In genomic region chr10:50403074-50403473, GRCh38 we compare ENCODE assay signal across 16 cellular contexts.
DNase-seq lines count a peak whose midpoint lies in the region; ATAC-seq, FAIRE-seq and TF ChIP-seq lines count a peak whose summit lies in the region.
"Had no signal": no experiment of that assay in that cellular context is flagged by ENCODE, and none has a peak within 500 bp of the region (broad histone marks: within the 10 kb centered on the region; RNA-seq: fewer than 3 reads in every experiment).

No MANE protein-coding gene starts in this region.

- no peak for TF ChIP-seq RAD21 in A549 (conservative IDR thresholded peaks at IDR 0.05 in 1 of 2, IDR thresholded peaks at IDR 0.05 in 1 of 2)

- TF ChIP-seq CTCF in A549 (IDR thresholded peaks at IDR 0.05), result no peak
- no peak for TF ChIP-seq CTCF in PC-3 (conservative IDR thresholded peaks at IDR 0.05; ENCODE audit: low read depth, low read length)
- no peak for TF ChIP-seq CTCF in bronchial epithelial cell (IDR thresholded peaks at IDR 0.05; ENCODE audit: insufficient read depth, low read length, severe bottlenecking)

- no peak for TF ChIP-seq POLR2A in A549 (IDR thresholded peaks at IDR 0.05; ENCODE audit: low read length)

- H3K9ac ChIP-seq in PC-3 (ENCODE audit: low read length), result peak overlapping the region; percentile 16; the same call in 1 of the 2 replicates
- H3K9ac ChIP-seq: BLaER1 had no signal

- 45% methylated on average over 6 of the region's 6 CpGs for WGBS in A549 (ENCODE audit: missing lambda C conversion rate)

- no peaks in the 10 kb centered on the region for H3K9me2 ChIP-seq in PC-3 (replicated peaks; ENCODE audit: low read length)

- DNase-seq in A549 (ENCODE audit: low read depth in 1 of 2, low spot score in 1 of 2) (no peak), PC-3 (peak; percentile 63), bronchial epithelial cell (ENCODE audit: low read depth) (peak; percentile 34), left colon (no peak), NCI-H128 (lab: John Stamatoyannopoulos, UW; ENCODE audit: unreplicated experiment) (no peak), NCI-H1048 (lab: John Stamatoyannopoulos, UW) (no peak)
- DNase-seq in activated effector memory CD4-positive, alpha-beta T cell treated with anti-CD3 and anti-CD28 coated beads, Interleukin-2, amount 50 U/mL, for 16 hours, result no peak
- DNase-seq: Calu3; CD8-positive, alpha-beta T cell; DND-41; EL had no signal

- H3K9me3 ChIP-seq in A549, result no peaks in the 10 kb centered on the region
- H3K9me3 ChIP-seq in PC-3 (ENCODE audit: low read length), result 0 out of 2 replicates have a peak, but pooled peaks cover 4% of the 10 kb centered on the region

- H3K79me2 ChIP-seq in PC-3 (ENCODE audit: low read length), result no peaks in the 10 kb centered on the region

- H3K4me2 ChIP-seq in A549, result peak overlapping the region; percentile 78
- H3K4me2 ChIP-seq in PC-3 (ENCODE audit: low read length), result peak overlapping the region; percentile 55
- H3K4me2 ChIP-seq: BLaER1, GM23338 had no signal

- H3F3A ChIP-seq in PC-3 (ENCODE audit: low read length, unreplicated experiment), result peaks cover 12% of the 10 kb centered on the region

- no peaks in the 10 kb centered on the region for H3K27me3 ChIP-seq in PC-3 (ENCODE audit: low read length)
- no peaks in the 10 kb centered on the region for H3K27me3 ChIP-seq in bronchial epithelial cell (ENCODE audit: control insufficient read depth, insufficient read depth, low read length)
- H3K27me3 ChIP-seq: BLaER1 had no signal

- H2AFZ ChIP-seq in PC-3 (ENCODE audit: low read length), result no peak overlapping the region
- H2AFZ ChIP-seq: GM23338 had no signal

- CTCF ChIA-PET in A549 (lab: Yijun Ruan, JAX) (interaction anchor here (0.6 to 1.6 kb wide), 4 partner anchors 9 to 35 kb away, joined by 3 to 7 read pairs (median 5); no protein-coding TSS in a partner anchor), PC-3 (lab: Charles Lee) (interaction anchor here (0.5 to 1.2 kb wide), 2 partner anchors 17 to 35 kb away, joined by 3 to 5 read pairs; no protein-coding TSS in a partner anchor)

- peak in 1 of 2 experiments; percentile 50; a peak in 3 of 6 replicates for ATAC-seq in A549
- ATAC-seq in PC-3, result peak; percentile 54
- ATAC-seq in left colon, result peak; percentile 37
- no peak for ATAC-seq in GM19351 (IDR thresholded peaks at IDR 0.05; ENCODE audit: unreplicated experiment)
- ATAC-seq: CD8-positive, alpha-beta T cell; GM23338 had no signal

- TF ChIP-seq EP300 in A549 (IDR thresholded peaks at IDR 0.05), result no peak

- H3K36me3 ChIP-seq in PC-3 (ENCODE audit: low read depth, low read length), result no peaks in the 10 kb centered on the region; the same call in 1 of the 2 replicates
- no peaks in the 10 kb centered on the region for H3K36me3 ChIP-seq in bronchial epithelial cell (ENCODE audit: control insufficient read depth, insufficient read depth, low read length)
- H3K36me3 ChIP-seq: BLaER1 had no signal

- BruUV-seq in PC-3 (replicated peaks; lab: Mats Ljungman, UMichigan), result no TSS peak

- H3K27ac ChIP-seq in A549, result peak overlapping the region; percentile 54 to 63
- peak overlapping the region; percentile 71 for H3K27ac ChIP-seq in PC-3 (ENCODE audit: low read length)
- H3K27ac ChIP-seq: 22Rv1, BLaER1 had no signal

- no peak overlapping the region for H3K4me3 ChIP-seq in A549
- H3K4me3 ChIP-seq in PC-3 (ENCODE audit: low read length), result no peak overlapping the region
- H3K4me3 ChIP-seq in bronchial epithelial cell (ENCODE audit: low read depth, low read length), result no peak overlapping the region
- H3K4me3 ChIP-seq: BLaER1, GM12878, GM23338 had no signal

- H4K20me1 ChIP-seq in PC-3 (ENCODE audit: low read length), result 0 out of 2 replicates have a peak, but pooled peaks cover 3% of the 10 kb centered on the region
- H4K20me1 ChIP-seq: BLaER1 had no signal

- FAIRE-seq in A549 (lab: Jason Lieb, UNC) (no peak), bronchial epithelial cell (lab: Jason Lieb, UNC) (no peak)
- FAIRE-seq: GM12878 had no signal

- POLR2A ChIA-PET in A549 (lab: Yijun Ruan, JAX) (no interaction called here), PC-3 (lab: Charles Lee; ENCODE audit: unreplicated experiment) (interaction anchor here (0.6 to 0.7 kb wide), 2 partner anchors 222 to 742 kb away, joined by 7 to 9 read pairs; no protein-coding TSS in a partner anchor)

- intact Hi-C loops in PC-3 (cut with micrococcal nuclease) (loop anchor here (1.0 to 5.0 kb wide), 4 partner anchors 40 to 204 kb away; no protein-coding TSS in a partner anchor), left colon (cut with DNase I, micrococcal nuclease) (no loop called here)

- peaks cover 66% of the 10 kb centered on the region for H3K4me1 ChIP-seq in A549
- peaks cover 65% of the 10 kb centered on the region for H3K4me1 ChIP-seq in PC-3 (ENCODE audit: insufficient read depth, low read length)
- H3K4me1 ChIP-seq: BLaER1 had no signal

TF ChIP-seq in A549, 52 proteins besides CTCF, POLR2A, EP300 and RAD21:
- no peak for TF ChIP-seq FOSL2 (IDR thresholded peaks at IDR 0.05)
- TF ChIP-seq FOSL2 (CRISPR knock-in tag; IDR thresholded peaks at IDR 0.05), result 0 out of 2 replicates have a peak, but pooled peaks have one; percentile 17
- TF ChIP-seq MAFK (IDR thresholded peaks at IDR 0.05; ENCODE audit: partially characterized antibody), result no peak
TF ChIP-seq in A549: peak in this region for 1.

Comparison
In these comparisons a context has a peak if more than half of its experiments do, and no peak if none do; other contexts are left out.
1. DNase-seq: peak in PC-3 (single experiment) and bronchial epithelial cell (single experiment); none in A549 (0 of 2), left colon (0 of 2), NCI-H128 (single experiment), NCI-H1048 (single experiment) and activated effector memory CD4-positive, alpha-beta T cell treated with anti-CD3 and anti-CD28 coated beads, Interleukin-2, amount 50 U/mL, for 16 hours (single experiment).